Comparison of ENCODE assay signal across 24 cellular contexts in genomic region chr6:64023693-64024092, GRCh38.
"Had no signal": no experiment of that assay in that cellular context is flagged by ENCODE, and none has a peak within 500 bp of the region (broad histone marks: within the 10 kb centered on the region; RNA-seq: fewer than 3 reads in every experiment).

No MANE protein-coding gene starts in this region.

- H3K9me3 ChIP-seq: colonic mucosa, esophagus muscularis mucosa, gastrocnemius medialis had no signal

- H3K4me3 Mint-ChIP-seq: dendritic cell treated with granulocyte-macrophage colony-stimulating factor and Interleukin-4, amounts not matched to agents 40 ng/mL and 50 ng/mL, for 4 days; effector memory CD8-positive, alpha-beta T cell; endodermal cell had no signal

- DNase-seq: colonic mucosa; cortex of kidney; dermis blood vessel endothelial cell; dorsolateral prefrontal cortex; effector CD4-positive, alpha-beta T cell; effector CD8-positive, alpha-beta T cell; effector memory CD4-positive, alpha-beta T cell; effector memory CD8-positive, alpha-beta T cell; endodermal cell; erythroblast; esophagus squamous epithelium; foreskin fibroblast; foreskin keratinocyte; foreskin melanocyte; gastrocnemius medialis; glutamatergic neuron; head of caudate nucleus; heart left ventricle; heart right ventricle had no signal

- H3K27me3 ChIP-seq: colonic mucosa, dorsolateral prefrontal cortex, esophagus muscularis mucosa, esophagus squamous epithelium, foreskin keratinocyte, gastrocnemius medialis, gastroesophageal sphincter, heart left ventricle, heart right ventricle had no signal

- H3K27ac Mint-ChIP-seq: dendritic cell treated with granulocyte-macrophage colony-stimulating factor and Interleukin-4, amounts not matched to agents 40 ng/mL and 50 ng/mL, for 4 days; effector memory CD8-positive, alpha-beta T cell; endodermal cell had no signal

- H3K27ac ChIP-seq: colonic mucosa, coronary artery, dorsolateral prefrontal cortex, epithelial cell of prostate, esophagus muscularis mucosa, esophagus squamous epithelium, foreskin keratinocyte, gastrocnemius medialis, gastroesophageal sphincter, heart left ventricle, heart right ventricle had no signal

- H3K27me3 Mint-ChIP-seq: dendritic cell treated with granulocyte-macrophage colony-stimulating factor and Interleukin-4, amounts not matched to agents 40 ng/mL and 50 ng/mL, for 4 days; effector memory CD8-positive, alpha-beta T cell had no signal

- H3K4me1 ChIP-seq: colonic mucosa, esophagus muscularis mucosa, esophagus squamous epithelium, foreskin keratinocyte, gastrocnemius medialis, gastroesophageal sphincter, heart left ventricle, heart right ventricle had no signal

- H3K4me1 Mint-ChIP-seq: endodermal cell had no signal

- H3K4me3 ChIP-seq: colonic mucosa, coronary artery, dorsolateral prefrontal cortex, esophagus muscularis mucosa, esophagus squamous epithelium, gastrocnemius medialis, gastroesophageal sphincter, heart left ventricle, heart right ventricle had no signal

- H3K36me3 ChIP-seq: colonic mucosa, esophagus muscularis mucosa, esophagus squamous epithelium, gastrocnemius medialis, gastroesophageal sphincter, heart left ventricle, heart right ventricle had no signal
